ENCODE assay signal across 9 cellular contexts in the genomic region with DNA sequence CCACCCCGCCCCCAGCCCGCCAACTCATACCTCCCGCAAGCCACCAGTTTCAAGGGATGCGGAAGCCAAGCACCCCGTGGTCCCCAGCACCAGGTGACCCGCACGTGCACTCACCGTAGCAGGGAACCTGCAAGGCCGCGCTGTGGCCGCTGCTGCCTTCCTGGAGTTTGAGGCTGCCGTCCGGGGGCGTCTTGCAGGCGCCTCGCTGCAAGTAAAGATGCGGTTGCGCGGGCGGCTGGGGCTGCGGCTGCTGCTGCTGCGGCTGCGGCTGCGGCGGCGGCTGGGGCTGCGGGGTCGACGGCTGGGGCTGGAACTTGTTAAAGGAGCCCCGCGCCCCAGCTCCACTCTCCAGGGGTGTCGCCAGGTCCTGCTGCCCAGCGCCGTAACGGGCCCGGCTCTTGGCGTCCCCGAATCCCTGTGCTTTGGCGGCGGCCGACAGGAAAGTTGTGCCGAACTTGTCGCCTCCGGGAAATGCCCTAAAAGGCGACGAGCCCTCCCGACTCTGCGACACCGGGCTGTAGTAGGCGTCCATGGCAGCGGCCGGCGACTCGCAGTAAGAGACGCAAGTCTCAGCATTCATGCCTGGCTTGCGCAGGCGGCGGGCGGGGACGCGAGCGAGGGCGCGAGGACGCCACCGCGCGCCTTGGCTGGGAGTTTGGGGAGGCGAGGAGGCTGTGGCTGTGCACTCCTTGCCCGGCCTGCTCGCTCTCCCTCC. TPM values are rescaled to one million over a fixed set of nuclear protein-coding genes. Genes with fewer than 3 reads are reported as not detected.
A peak's percentile ranks its signal among the peaks of the same experiment; 100 is the strongest.
DNase-seq lines count a peak whose midpoint lies in the region; ATAC-seq, FAIRE-seq and TF ChIP-seq lines count a peak whose summit lies in the region.
"Had no signal": no experiment of that assay in that cellular context is flagged by ENCODE, and none has a peak within 500 bp of the region (broad histone marks: within the 10 kb centered on the region; RNA-seq: fewer than 3 reads in every experiment).

A gene (minus strand): TSS at position 657 of the 715 bp plus-strand sequence. CDS start 77 bp downstream, at position 580.

- H3K9me3 ChIP-seq in NT2/D1 (ENCODE audit: insufficient read depth, low read length) (no peaks in the 10 kb centered on the region), H1 (ENCODE audit: insufficient read depth in 2 of 2, low read depth in 1 of 2, low read length in 1 of 2) (no peaks in the 10 kb centered on the region)

- H3K9ac ChIP-seq in NT2/D1 (ENCODE audit: insufficient read length, low read depth) (peak within 1 kb of the TSS; percentile 59), H1 (replicated peaks in 1 of 4; ENCODE audit: extremely low read depth in 1 of 4, low read depth in 3 of 4, low read length in 3 of 4) (no peak within 1 kb of the TSS)

- H2BK5ac ChIP-seq in H1 (ENCODE audit: low read depth, low read length): peak within 1 kb of the TSS; percentile 44; the same call in 1 of the 2 replicates

- peak within 1 kb of the TSS; percentile 69 to 96 for H3K4me2 ChIP-seq in H1 (ENCODE audit: insufficient read depth in 1 of 2, low read depth in 2 of 2, low read length in 2 of 2)

- POLR2A ChIA-PET in H1 (lab: Charles Lee; ENCODE audit: partially characterized antibody): no interaction called here

- H2BK12ac ChIP-seq in H1 (ENCODE audit: low read depth, low read length): peak within 1 kb of the TSS; percentile 90; the same call in 1 of the 2 replicates

- no peaks in the 10 kb centered on the region for H3K79me2 ChIP-seq in H1 (ENCODE audit: control insufficient read depth in 1 of 2, insufficient read depth in 2 of 2, low read length in 2 of 2)

- TF ChIP-seq EP300 in H1 (IDR thresholded peaks at IDR 0.05; ENCODE audit: borderline replicate concordance in 1 of 2, low read depth in 2 of 2, low read length in 2 of 2): no peak; a peak in 1 of 3 replicates

- no peak within 1 kb of the TSS for H3K23ac ChIP-seq in H1 (ENCODE audit: insufficient read length)

- H3K27me3 Mint-ChIP-seq in osteocyte (ENCODE audit: unreplicated experiment): peaks cover 90% of the 10 kb centered on the region

- H3K14ac ChIP-seq in H1 (ENCODE audit: insufficient read length): no peak within 1 kb of the TSS

- H3K27ac ChIP-seq in H1 (ENCODE audit: low read depth, low read length): no peak within 1 kb of the TSS

- peak within 1 kb of the TSS; percentile 51 for H3K4me3 Mint-ChIP-seq in osteocyte (ENCODE audit: unreplicated experiment)

- no peak within 1 kb of the TSS for H4K91ac ChIP-seq in H1 (replicated peaks; ENCODE audit: insufficient read length, low read length)

- no peak within 1 kb of the TSS; the same call in 1 of the 2 replicates for H4K8ac ChIP-seq in H1 (ENCODE audit: extremely low read depth, insufficient read depth, low read length)

- H4K20me1 ChIP-seq in H1 (replicated peaks in 1 of 2; ENCODE audit: control insufficient read depth in 1 of 2, insufficient read depth in 2 of 2, low read length in 2 of 2): peaks cover 21 to 40% of the 10 kb centered on the region in 2 experiments

- H2BK15ac ChIP-seq in H1 (ENCODE audit: low read length): no peak within 1 kb of the TSS

- no peak within 1 kb of the TSS for H2AFZ ChIP-seq in H1 (ENCODE audit: low read length)

- peaks cover 32% of the 10 kb centered on the region for H3K4me1 Mint-ChIP-seq in osteocyte (ENCODE audit: unreplicated experiment)

- H3K4me3 ChIP-seq in NT2/D1 (ENCODE audit: insufficient read length, low read depth): peak within 1 kb of the TSS; percentile 47
- peak within 1 kb of the TSS; percentile 34 to 59 (median 40) for H3K4me3 ChIP-seq in H1 (ENCODE audit: extremely low read depth in 1 of 4, insufficient read depth in 2 of 4, low read depth in 3 of 4, low read length in 4 of 4)

- H3K27ac Mint-ChIP-seq in osteocyte (ENCODE audit: unreplicated experiment): no peak within 1 kb of the TSS

- H4K5ac ChIP-seq in H1 (ENCODE audit: insufficient read length, low read depth, low read length): no peak within 1 kb of the TSS

- no peaks in the 10 kb centered on the region for H3K9me3 Mint-ChIP-seq in osteocyte (ENCODE audit: unreplicated experiment)

- H3K4me1 ChIP-seq in NT2/D1 (ENCODE audit: insufficient read depth, insufficient read length) (peaks cover 11% of the 10 kb centered on the region), H1 (replicated peaks in 1 of 4; ENCODE audit: control insufficient read depth in 3 of 4, insufficient read depth in 4 of 4, low read length in 3 of 4) (peaks cover 3 to 26% (median 13%) of the 10 kb centered on the region in 4 experiments)

- 1% methylated on average over 45 of the region's 71 CpGs; no CpG with 5 or more reads in 1 of the 2 experiments for WGBS in H1 (ENCODE audit: extremely low coverage in 1 of 2, insufficient coverage in 1 of 2, insufficient read length in 1 of 2, insufficient replicate concordance in 2 of 2, low coverage in 1 of 2, low lambda C conversion rate in 2 of 2, missing lambda C conversion rate in 1 of 2), 2 experiments

- no peaks in the 10 kb centered on the region for H3K36me3 Mint-ChIP-seq in osteocyte (ENCODE audit: unreplicated experiment)

- no peak within 1 kb of the TSS for H3K4ac ChIP-seq in H1 (replicated peaks; ENCODE audit: insufficient read length, low read depth, low read length)

- H3K27me3 ChIP-seq in NT2/D1 (ENCODE audit: insufficient read depth, insufficient read length) (peaks cover 99% of the 10 kb centered on the region), H1 (replicated peaks in 1 of 4; ENCODE audit: control insufficient read depth in 3 of 4, extremely low read depth in 1 of 4, insufficient read depth in 3 of 4, low read length in 3 of 4) (peaks cover 97 to 100% (median 98%) of the 10 kb centered on the region in 4 experiments)

- CTCF ChIA-PET in H1 (lab: Charles Lee; ENCODE audit: partially characterized antibody): interaction anchor here (0.8 to 1.5 kb wide), 2 partner anchors 20 to 215 kb away, joined by 3 to 6 read pairs; no protein-coding TSS in a partner anchor

- no peak within 1 kb of the TSS for H3K56ac ChIP-seq in H1 (replicated peaks; ENCODE audit: insufficient read length, low read depth, low read length)

- TF ChIP-seq CTCF in H1 (IDR thresholded peaks at IDR 0.05; ENCODE audit: control extremely low read depth in 1 of 3, insufficient read depth in 1 of 3, low read depth in 1 of 3, low read length in 3 of 3) (no peak; a peak in 1 of 4 replicates), osteocyte (IDR thresholded peaks at IDR 0.05) (no peak)

- peaks cover 7% of the 10 kb centered on the region; the same call in 1 of the 2 replicates for H3K23me2 ChIP-seq in H1 (ENCODE audit: low read depth, low read length)

- FAIRE-seq in H1 (lab: Jason Lieb, UNC): no peak
- FAIRE-seq: A204.1 had no signal

- H2BK120ac ChIP-seq in H1 (replicated peaks; ENCODE audit: low read depth, low read length): no peak within 1 kb of the TSS

- H3K36me3 ChIP-seq in NT2/D1 (ENCODE audit: insufficient read depth, insufficient read length, low read length) (no peaks in the 10 kb centered on the region), H1 (ENCODE audit: control insufficient read depth in 2 of 4, insufficient read depth in 4 of 4, low read length in 3 of 4) (no peaks in the 10 kb centered on the region)

- H3K18ac ChIP-seq in H1 (ENCODE audit: extremely low read depth, low read length): peak within 1 kb of the TSS; percentile 87

- TF ChIP-seq POLR2A in H1 (IDR thresholded peaks at IDR 0.05; ENCODE audit: control extremely low read depth in 1 of 2, low read depth in 2 of 2, low read length in 2 of 2): no peak

- peak; percentile 71 for DNase-seq in DMS 273 (lab: John Stamatoyannopoulos, UW; ENCODE audit: unreplicated experiment)
- DNase-seq in DMS 273 treated with DMSO at 0.1 percent for 48 hours (lab: John Stamatoyannopoulos, UW): no peak
- peak; percentile 74 for DNase-seq in NT2/D1 (ENCODE audit: low read depth, low spot score)
- peak in 1 of 2 experiments; percentile 77 for DNase-seq in H1 (ENCODE audit: low read depth in 1 of 2, low spot score in 2 of 2)
- no peak for DNase-seq in osteocyte (ENCODE audit: extremely low spot score, unreplicated experiment)
- no peak for DNase-seq in cortex of kidney (lab: John Stamatoyannopoulos, UW)

- no peak within 1 kb of the TSS; the same call in 1 of the 2 replicates for H2BK20ac ChIP-seq in H1 (ENCODE audit: low read length)

- H3K79me1 ChIP-seq in H1 (ENCODE audit: low read depth, low read length): no peaks in the 10 kb centered on the region

- H2AK5ac ChIP-seq in H1 (ENCODE audit: low read depth, low read length): no peak within 1 kb of the TSS

- no peak; a peak in 1 of 4 replicates for TF ChIP-seq RAD21 in H1 (IDR thresholded peaks at IDR 0.05 in 1 of 2, conservative IDR thresholded peaks at IDR 0.05 in 1 of 2; ENCODE audit: low read depth in 2 of 2, low read length in 2 of 2)

- ATAC-seq in GM18907 (IDR thresholded peaks at IDR 0.05; ENCODE audit: unreplicated experiment): no peak
- no peak for ATAC-seq in GM18517 (IDR thresholded peaks at IDR 0.05; ENCODE audit: unreplicated experiment)

TF ChIP-seq in H1, 55 proteins besides CTCF, POLR2A, EP300 and RAD21 (continues in another document):
- TF ChIP-seq RFX5 (IDR thresholded peaks at IDR 0.05; ENCODE audit: borderline replicate concordance, low read depth, low read length): no peak
- TF ChIP-seq EGR1 (IDR thresholded peaks at IDR 0.05; ENCODE audit: borderline replicate concordance, low read depth, low read length): peak; percentile 91; the same call in 1 of the 2 replicates
- peak; percentile 58; the same call in 1 of the 2 replicates for TF ChIP-seq YY1 (IDR thresholded peaks at IDR 0.05; ENCODE audit: low read depth, low read length)
- TF ChIP-seq, protein P1, sequence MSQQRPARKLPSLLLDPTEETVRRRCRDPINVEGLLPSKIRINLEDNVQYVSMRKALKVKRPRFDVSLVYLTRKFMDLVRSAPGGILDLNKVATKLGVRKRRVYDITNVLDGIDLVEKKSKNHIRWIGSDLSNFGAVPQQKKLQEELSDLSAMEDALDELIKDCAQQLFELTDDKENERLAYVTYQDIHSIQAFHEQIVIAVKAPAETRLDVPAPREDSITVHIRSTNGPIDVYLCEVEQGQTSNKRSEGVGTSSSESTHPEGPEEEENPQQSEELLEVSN (IDR thresholded peaks at IDR 0.05): peak; percentile 75

RNA-seq across cellular contexts. Expression of the gene that starts here (rescaled TPM):
- not detected in 2 replicates for total RNA-seq in H1 (2021; fragmentation: NEBNext Ultra II Directional; extraction: Animal tissue kit (Norgen Biotek cat#: 25700))
- not detected in 2 replicates for polyA plus RNA-seq in H1 (2011; rRNA removed)
- polyA plus RNA-seq in H1 (2011; cell fraction: cytosol; rRNA removed): not detected
- not detected for polyA plus RNA-seq in H1 (2011; cell fraction: nucleus; rRNA removed)
- polyA plus RNA-seq in H1 (2012, experiment 1 of 2): 0.05 to 0.06 TPM in 2 of 4 replicates, not detected in the others
- not detected for polyA plus RNA-seq in H1 (2012, experiment 2 of 2)
- not detected for polyA plus RNA-seq in H1 (2013, experiment 1 of 2)
- polyA plus RNA-seq in H1 (2013, experiment 2 of 2): not detected
- polyA minus RNA-seq in H1 (2011; rRNA and poly(A)+ RNA removed): not detected in 2 replicates
- polyA minus RNA-seq in H1 (2011; cell fraction: cytosol; rRNA and poly(A)+ RNA removed): not detected
- not detected for polyA minus RNA-seq in H1 (2011; cell fraction: nucleus; rRNA and poly(A)+ RNA removed)
- total RNA-seq in osteocyte: not detected in 2 replicates

Comparison
In these comparisons a context has a peak if more than half of its experiments do, and no peak if none do; other contexts are left out.
1. DNase-seq: peak in DMS 273 (single experiment) and NT2/D1 (single experiment); none in DMS 273 treated with DMSO at 0.1 percent for 48 hours (single experiment), osteocyte (single experiment) and cortex of kidney (single experiment).